8 cellular contexts compared by ENCODE assay signal in the genomic region with DNA sequence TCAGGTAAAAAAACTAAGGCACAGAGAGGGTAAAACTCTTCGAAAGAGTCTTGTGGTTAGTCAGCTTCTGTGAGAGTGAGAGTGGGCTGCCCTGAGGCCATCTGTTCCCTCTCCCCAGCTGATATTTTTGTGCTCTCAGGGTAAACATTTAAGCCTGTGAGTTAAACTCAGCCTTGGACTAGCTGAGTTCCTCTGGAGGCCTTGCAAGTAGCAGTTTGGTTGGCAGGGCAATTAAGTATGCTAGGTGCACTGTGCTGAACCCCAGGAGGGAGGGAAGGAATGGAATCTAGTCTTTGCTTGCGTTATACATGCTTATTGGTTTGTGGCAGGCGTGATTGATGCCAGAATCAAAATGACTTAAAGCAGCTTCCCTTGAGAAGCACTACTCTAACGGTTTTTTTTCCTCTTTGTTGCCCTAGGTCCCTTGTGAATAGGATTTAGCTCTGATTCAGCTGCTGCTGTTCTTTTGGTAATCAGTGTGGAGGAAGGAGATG.
DNase-seq lines count a peak whose midpoint lies in the region; ATAC-seq and TF ChIP-seq lines count a peak whose summit lies in the region.

No MANE protein-coding gene starts in this region.

- no peaks in the 10 kb centered on the region for H3F3A ChIP-seq in Loucy (ENCODE audit: low read depth)

- in situ Hi-C loops in GM13976 (cut with MboI; ENCODE audit: low sequenced_read_pairs, unreplicated experiment), result no loop called here

- H3K4me3 ChIP-seq in Loucy (ENCODE audit: low read length, poor library complexity, severe bottlenecking) (no peak overlapping the region), tibial artery (no peak overlapping the region)

- DNase-seq in GM13976 (ENCODE audit: low spot score) (peak; percentile 10), kidney tubule cell (ENCODE audit: low spot score) (peak; percentile 9), tibial artery (no peak), CD1c-positive myeloid dendritic cell (ENCODE audit: extremely low spot score) (no peak)
- DNase-seq in activated CD4-positive, CD25-positive, alpha-beta regulatory T cell (lab: John Stamatoyannopoulos, UW), result no peak
- no peak for DNase-seq in activated CD4-positive, alpha-beta T cell treated with anti-CD3 and anti-CD28 coated beads for 48 hours

- H3K9me3 ChIP-seq in Loucy (ENCODE audit: insufficient read depth, low read depth, low read length) (no peaks in the 10 kb centered on the region), tibial artery (no peaks in the 10 kb centered on the region)

- ATAC-seq in GM21619 (IDR thresholded peaks at IDR 0.05; ENCODE audit: unreplicated experiment), result peak; percentile 65

- peaks cover 89% of the 10 kb centered on the region for H3K79me2 ChIP-seq in Loucy (ENCODE audit: insufficient read depth, low read length)

- intact Hi-C loops in tibial artery (cut with DNase I; ENCODE audit: low total_unique reads), result no loop called here

- no peak for TF ChIP-seq CTCF in GM13976 (IDR thresholded peaks at IDR 0.05; ENCODE audit: borderline replicate concordance, control extremely low read depth, extremely low read depth, insufficient read depth, missing control alignments)
- no peak for TF ChIP-seq CTCF in Loucy (conservative IDR thresholded peaks at IDR 0.05; ENCODE audit: low read length)
- no peak for TF ChIP-seq CTCF in tibial artery (IDR thresholded peaks at IDR 0.05)

- H3K4me1 ChIP-seq in Loucy (ENCODE audit: insufficient read depth, low read length, poor library complexity, severe bottlenecking), result peaks cover 51% of the 10 kb centered on the region
- H3K4me1 ChIP-seq in tibial artery, result peaks cover 0 to 7% (median 0%) of the 10 kb centered on the region in 4 donors

- H3K4me2 ChIP-seq in Loucy (ENCODE audit: low read depth, low read length, poor library complexity, severe bottlenecking), result peak overlapping the region; percentile 47

- no peaks in the 10 kb centered on the region for H3K9me2 ChIP-seq in Loucy (replicated peaks; ENCODE audit: low read depth, low read length)

- H3K27ac ChIP-seq in tibial artery, result no peak overlapping the region

- H3K36me3 ChIP-seq in Loucy (ENCODE audit: insufficient read depth, low read length) (no peaks in the 10 kb centered on the region), tibial artery (no peaks in the 10 kb centered on the region)

- no peaks in the 10 kb centered on the region for H3K27me3 ChIP-seq in Loucy (ENCODE audit: insufficient read depth, low read length, poor library complexity, severe bottlenecking)
- peaks cover 0 to 3% of the 10 kb centered on the region in 2 donors for H3K27me3 ChIP-seq in tibial artery

- H2AFZ ChIP-seq in Loucy (ENCODE audit: low read length), result no peak overlapping the region

- no peak overlapping the region for H3K9ac ChIP-seq in Loucy (ENCODE audit: low read depth, low read length, poor library complexity, severe bottlenecking)

- peaks cover 34% of the 10 kb centered on the region for H4K20me1 ChIP-seq in Loucy (ENCODE audit: insufficient read depth, low read length, poor library complexity, severe bottlenecking)

Comparison
In these comparisons a context has a peak if more than half of its experiments do, and no peak if none do; other contexts are left out.
1. DNase-seq: peak in GM13976 (single experiment) and kidney tubule cell (single experiment); none in tibial artery (0 of 2), activated CD4-positive, CD25-positive, alpha-beta regulatory T cell (0 of 4), activated CD4-positive, alpha-beta T cell treated with anti-CD3 and anti-CD28 coated beads for 48 hours (single experiment) and CD1c-positive myeloid dendritic cell (single experiment).